Comparison of ENCODE assay signal across 19 cellular contexts in the genomic region with DNA sequence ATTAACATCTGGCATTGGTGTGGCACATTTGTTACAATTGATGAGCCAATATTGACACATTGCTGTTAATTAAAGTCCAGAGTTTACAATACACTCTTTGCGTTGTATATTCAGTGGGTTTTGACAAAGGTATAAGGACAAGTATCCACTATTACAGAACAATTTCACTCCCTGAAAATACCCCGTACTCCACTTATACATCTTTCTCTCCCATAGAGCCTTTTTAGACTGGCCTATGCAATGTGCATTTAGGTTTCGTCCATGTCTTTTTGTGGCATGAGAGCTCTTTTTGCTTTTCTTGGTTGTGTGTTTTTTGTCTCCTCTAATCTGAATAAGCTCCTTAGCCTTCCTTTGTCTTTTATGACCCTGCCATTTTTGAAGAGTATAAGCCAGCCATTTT. TPM values are rescaled to one million over a fixed set of nuclear protein-coding genes. Genes with fewer than 3 reads are reported as not detected.
DNase-seq lines count a peak whose midpoint lies in the region; FAIRE-seq and TF ChIP-seq lines count a peak whose summit lies in the region.
"Had no signal": no experiment of that assay in that cellular context is flagged by ENCODE, and none has a peak within 500 bp of the region (broad histone marks: within the 10 kb centered on the region; RNA-seq: fewer than 3 reads in every experiment).

No MANE protein-coding gene starts in this region.

- peak overlapping the region; percentile 20 for H3K27ac Mint-ChIP-seq in neural crest cell (ENCODE audit: unreplicated experiment)
- H3K27ac Mint-ChIP-seq: CD4-positive, alpha-beta T cell had no signal

- dilution Hi-C loops in mammary epithelial cell (cut with HindIII; ENCODE audit: low sequenced_read_pairs): no loop called here

- TF ChIP-seq CTCF in neural crest cell (conservative IDR thresholded peaks at IDR 0.05) (no peak), mammary epithelial cell (conservative IDR thresholded peaks at IDR 0.05 in 1 of 2, IDR thresholded peaks at IDR 0.05 in 1 of 2; ENCODE audit: extremely low read depth in 1 of 2, insufficient read depth in 1 of 2, low read depth in 1 of 2, low read length in 2 of 2) (no peak), SK-N-SH (IDR thresholded peaks at IDR 0.05) (no peak)

- DNase-seq in GM12891 (ENCODE audit: insufficient read length, low spot score) (no peak), NCI-H146 treated with DMSO at 0.1 percent for 48 hours (lab: John Stamatoyannopoulos, UW; ENCODE audit: unreplicated experiment) (peak; percentile 17), NCI-H748 treated with DMSO at 0.1 percent for 48 hours (lab: John Stamatoyannopoulos, UW) (peak; percentile 41), neural crest cell (ENCODE audit: low read depth, low spot score) (no peak), mammary epithelial cell (no peak), G401 (ENCODE audit: low spot score) (no peak), SK-N-SH (no peak), HTR-8/SVneo (ENCODE audit: insufficient read length, low spot score) (no peak)
- DNase-seq: AML-193; Caco-2; CD4-positive, alpha-beta T cell; DMS153; DMS79; GF-D8; GM23248 had no signal

- TF ChIP-seq RAD21 in SK-N-SH (IDR thresholded peaks at IDR 0.05; ENCODE audit: low read length): no peak

- TF ChIP-seq EP300 in SK-N-SH (IDR thresholded peaks at IDR 0.05; ENCODE audit: borderline replicate concordance in 1 of 2, low read depth in 1 of 2, low read length in 1 of 2): no peak

- H3K79me2 ChIP-seq in mammary epithelial cell (ENCODE audit: insufficient read depth, low read length) (no peaks in the 10 kb centered on the region), SK-N-SH (ENCODE audit: insufficient read depth) (no peaks in the 10 kb centered on the region)

- no peak overlapping the region for H2AFZ ChIP-seq in mammary epithelial cell (ENCODE audit: low read depth, low read length)
- H2AFZ ChIP-seq in SK-N-SH (ENCODE audit: low read depth): no peak overlapping the region
- H2AFZ ChIP-seq: GM23248 had no signal

- no peak overlapping the region for H3K4me3 Mint-ChIP-seq in neural crest cell
- H3K4me3 Mint-ChIP-seq: CD4-positive, alpha-beta T cell had no signal

- FAIRE-seq in GM12891 (lab: Jason Lieb, UNC): peak; percentile 16
- FAIRE-seq in HTR-8/SVneo (lab: Jason Lieb, UNC): no peak
- FAIRE-seq: HepG2 had no signal

- 86% methylated on average over 3 of the region's 3 CpGs for WGBS in mammary epithelial cell (ENCODE audit: low coverage, missing lambda C conversion rate)
- WGBS in SK-N-SH (ENCODE audit: low lambda C conversion rate): 85% methylated on average over 3 of the region's 3 CpGs

- H3K27ac ChIP-seq in mammary epithelial cell (ENCODE audit: insufficient read depth, low read depth, low read length) (no peak overlapping the region), SK-N-SH (ENCODE audit: low read depth in 2 of 2, low read length in 1 of 2) (no peak overlapping the region)
- H3K27ac ChIP-seq: C4-2B, GM23248, KMS-11 had no signal

- CTCF ChIA-PET in mammary epithelial cell (lab: Charles Lee; ENCODE audit: low non-redundant PET): no interaction called here
- CTCF ChIA-PET in SK-N-SH (lab: Yijun Ruan, JAX): interaction anchor here (0.9 kb wide), 1 partner anchor 67 kb away, joined by 3 read pairs; no protein-coding TSS in a partner anchor

- no peaks in the 10 kb centered on the region for H3K27me3 ChIP-seq in mammary epithelial cell (ENCODE audit: insufficient read depth, low read length)
- H3K27me3 ChIP-seq in SK-N-SH (ENCODE audit: insufficient read depth): no peaks in the 10 kb centered on the region

- in situ Hi-C loops in mammary epithelial cell (cut with MboI; ENCODE audit: low sequenced_read_pairs in 2 of 2) (loop anchor here in 1 of 2 donors (25.0 kb wide), 1 partner anchor 1974 kb away; no protein-coding TSS in a partner anchor), G401 (cut with HindIII; ENCODE audit: low sequenced_read_pairs) (no loop called here)

- peaks cover 4% of the 10 kb centered on the region for H3K4me1 Mint-ChIP-seq in neural crest cell

- no peaks in the 10 kb centered on the region for H3K9me2 ChIP-seq in SK-N-SH

- no peaks in the 10 kb centered on the region for H4K20me1 ChIP-seq in mammary epithelial cell (ENCODE audit: insufficient read depth, low read length)
- H4K20me1 ChIP-seq in SK-N-SH (ENCODE audit: insufficient read depth): no peaks in the 10 kb centered on the region

- H3K4me1 ChIP-seq in mammary epithelial cell (ENCODE audit: insufficient read depth, low read length) (no peaks in the 10 kb centered on the region), SK-N-SH (ENCODE audit: control insufficient read depth in 1 of 2, insufficient read depth in 2 of 2, low read depth in 1 of 2, low read length in 1 of 2) (no peaks in the 10 kb centered on the region)
- H3K4me1 ChIP-seq: Caco-2 had no signal

- POLR2A ChIA-PET in SK-N-SH (lab: Yijun Ruan, JAX): no interaction called here

- H3K27me3 Mint-ChIP-seq in neural crest cell (ENCODE audit: low read depth): peaks cover 3% of the 10 kb centered on the region

- H3K4me3 ChIP-seq in mammary epithelial cell (replicated peaks in 1 of 3; ENCODE audit: insufficient read depth in 1 of 3, low read depth in 2 of 3, low read length in 3 of 3) (no peak overlapping the region), SK-N-SH (ENCODE audit: low read depth in 2 of 2, low read length in 1 of 2) (no peak overlapping the region)
- H3K4me3 ChIP-seq: GM23248, HAP-1 had no signal

- intact Hi-C loops in mammary epithelial cell (cut with micrococcal nuclease): no loop called here

- no peaks in the 10 kb centered on the region for H3F3A ChIP-seq in SK-N-SH (replicated peaks; ENCODE audit: insufficient read depth)

- no peak for TF ChIP-seq POLR2A in GM12891 (IDR thresholded peaks at IDR 0.05; ENCODE audit: low read depth, low read length)

- no peak overlapping the region for H3K4me2 ChIP-seq in mammary epithelial cell (ENCODE audit: insufficient read depth, low read depth, low read length)
- H3K4me2 ChIP-seq in SK-N-SH: no peak overlapping the region
- H3K4me2 ChIP-seq: KMS-11 had no signal

- H3K9me3 ChIP-seq in mammary epithelial cell (replicated peaks; ENCODE audit: insufficient read depth, low read length): no peaks in the 10 kb centered on the region
- H3K9me3 ChIP-seq in SK-N-SH: no peaks in the 10 kb centered on the region
- H3K9me3 ChIP-seq: Caco-2, HAP-1 had no signal

- H3K9ac ChIP-seq in mammary epithelial cell (ENCODE audit: insufficient read depth, low read length) (no peak overlapping the region), SK-N-SH (no peak overlapping the region)
- H3K9ac ChIP-seq: GM23248, KMS-11 had no signal

- H3K9me3 Mint-ChIP-seq in neural crest cell: no peaks in the 10 kb centered on the region
- H3K9me3 Mint-ChIP-seq: CD4-positive, alpha-beta T cell had no signal

- H3K36me3 ChIP-seq in mammary epithelial cell (ENCODE audit: insufficient read depth, low read length): no peaks in the 10 kb centered on the region
- H3K36me3 ChIP-seq in SK-N-SH (replicated peaks in 1 of 2; ENCODE audit: control insufficient read depth in 1 of 2, insufficient read depth in 2 of 2, low read length in 1 of 2): no peaks in the 10 kb centered on the region
- H3K36me3 ChIP-seq: HAP-1 had no signal

- H3K36me3 Mint-ChIP-seq in neural crest cell (ENCODE audit: low read depth): no peaks in the 10 kb centered on the region

- BruUV-seq in mammary epithelial cell (replicated peaks; lab: Mats Ljungman, UMichigan): no TSS peak

TF ChIP-seq in GM12891, 5 proteins besides CTCF, POLR2A, EP300 and RAD21:
- TF ChIP-seq POLR2AphosphoS5 (IDR thresholded peaks at IDR 0.05; ENCODE audit: low read depth, low read length): no peak
- no peak for TF ChIP-seq PAX5 (IDR thresholded peaks at IDR 0.05; ENCODE audit: insufficient read depth, low read length, severe bottlenecking)
- no peak for TF ChIP-seq POU2F2 (IDR thresholded peaks at IDR 0.05; ENCODE audit: low read depth, low read length)
- TF ChIP-seq SPI1 (IDR thresholded peaks at IDR 0.05; ENCODE audit: low read depth, low read length): no peak
- no peak for TF ChIP-seq TAF1 (IDR thresholded peaks at IDR 0.05; ENCODE audit: low read depth, low read length)

TF ChIP-seq in SK-N-SH, 30 proteins besides CTCF, POLR2A, EP300 and RAD21 (continues in another document):
- TF ChIP-seq RXRA (IDR thresholded peaks at IDR 0.05; ENCODE audit: borderline replicate concordance, low read depth) (no peak), TAF1 (IDR thresholded peaks at IDR 0.05; ENCODE audit: borderline replicate concordance, low read depth, low read length) (no peak), ELF1 (IDR thresholded peaks at IDR 0.05) (no peak), NRF1 (IDR thresholded peaks at IDR 0.05; ENCODE audit: low read depth, low read length) (no peak), RCOR1 (IDR thresholded peaks at IDR 0.05; ENCODE audit: low read length) (no peak)
- TF ChIP-seq, protein P1, sequence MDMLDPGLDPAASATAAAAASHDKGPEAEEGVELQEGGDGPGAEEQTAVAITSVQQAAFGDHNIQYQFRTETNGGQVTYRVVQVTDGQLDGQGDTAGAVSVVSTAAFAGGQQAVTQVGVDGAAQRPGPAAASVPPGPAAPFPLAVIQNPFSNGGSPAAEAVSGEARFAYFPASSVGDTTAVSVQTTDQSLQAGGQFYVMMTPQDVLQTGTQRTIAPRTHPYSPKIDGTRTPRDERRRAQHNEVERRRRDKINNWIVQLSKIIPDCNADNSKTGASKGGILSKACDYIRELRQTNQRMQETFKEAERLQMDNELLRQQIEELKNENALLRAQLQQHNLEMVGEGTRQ (IDR thresholded peaks at IDR 0.05; ENCODE audit: borderline replicate concordance, low read depth, low read length): no peak
- TF ChIP-seq, protein P2, sequence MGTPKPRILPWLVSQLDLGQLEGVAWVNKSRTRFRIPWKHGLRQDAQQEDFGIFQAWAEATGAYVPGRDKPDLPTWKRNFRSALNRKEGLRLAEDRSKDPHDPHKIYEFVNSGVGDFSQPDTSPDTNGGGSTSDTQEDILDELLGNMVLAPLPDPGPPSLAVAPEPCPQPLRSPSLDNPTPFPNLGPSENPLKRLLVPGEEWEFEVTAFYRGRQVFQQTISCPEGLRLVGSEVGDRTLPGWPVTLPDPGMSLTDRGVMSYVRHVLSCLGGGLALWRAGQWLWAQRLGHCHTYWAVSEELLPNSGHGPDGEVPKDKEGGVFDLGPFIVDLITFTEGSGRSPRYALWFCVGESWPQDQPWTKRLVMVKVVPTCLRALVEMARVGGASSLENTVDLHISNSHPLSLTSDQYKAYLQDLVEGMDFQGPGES (IDR thresholded peaks at IDR 0.05; ENCODE audit: low read depth, low read length): no peak

RNA-seq across cellular contexts. Expression of a gene that starts 40.6 kb away (rescaled TPM):
- 24.8 TPM for polyA plus RNA-seq in GM12891 (2012; ENCODE audit: low read depth, missing spikeins)
- total RNA-seq in neural crest cell (39.2 and 41.1 TPM in 2 replicates), mammary epithelial cell (10 to 100 TPM; 30.8 to 35.8 TPM)
- polyA plus RNA-seq in mammary epithelial cell (22.8 TPM), SK-N-SH (2012; rRNA removed) (15.7 and 21.0 TPM in 2 replicates)
- polyA minus RNA-seq in mammary epithelial cell: 10.3 TPM
- 27.4 and 28.0 TPM in 2 replicates for total RNA-seq in G401 (2014; rRNA removed; shearing (Covaris generic))
- 23.2 and 27.4 TPM in 2 replicates for polyA plus RNA-seq in SK-N-SH (2012; cell fraction: cytosol; rRNA removed)
- 6.3 and 18.2 TPM in 2 replicates for polyA plus RNA-seq in SK-N-SH (2012; cell fraction: nucleus; rRNA removed)

Comparison
In these comparisons a context has a peak if more than half of its experiments do, and no peak if none do; other contexts are left out.
1. DNase-seq: peak in NCI-H146 treated with DMSO at 0.1 percent for 48 hours (single experiment) and NCI-H748 treated with DMSO at 0.1 percent for 48 hours (single experiment); none in GM12891 (single experiment), neural crest cell (single experiment), mammary epithelial cell (single experiment), G401 (single experiment), SK-N-SH (single experiment) and HTR-8/SVneo (single experiment).